ENCODE assay signal across 14 cellular contexts in the genomic region with DNA sequence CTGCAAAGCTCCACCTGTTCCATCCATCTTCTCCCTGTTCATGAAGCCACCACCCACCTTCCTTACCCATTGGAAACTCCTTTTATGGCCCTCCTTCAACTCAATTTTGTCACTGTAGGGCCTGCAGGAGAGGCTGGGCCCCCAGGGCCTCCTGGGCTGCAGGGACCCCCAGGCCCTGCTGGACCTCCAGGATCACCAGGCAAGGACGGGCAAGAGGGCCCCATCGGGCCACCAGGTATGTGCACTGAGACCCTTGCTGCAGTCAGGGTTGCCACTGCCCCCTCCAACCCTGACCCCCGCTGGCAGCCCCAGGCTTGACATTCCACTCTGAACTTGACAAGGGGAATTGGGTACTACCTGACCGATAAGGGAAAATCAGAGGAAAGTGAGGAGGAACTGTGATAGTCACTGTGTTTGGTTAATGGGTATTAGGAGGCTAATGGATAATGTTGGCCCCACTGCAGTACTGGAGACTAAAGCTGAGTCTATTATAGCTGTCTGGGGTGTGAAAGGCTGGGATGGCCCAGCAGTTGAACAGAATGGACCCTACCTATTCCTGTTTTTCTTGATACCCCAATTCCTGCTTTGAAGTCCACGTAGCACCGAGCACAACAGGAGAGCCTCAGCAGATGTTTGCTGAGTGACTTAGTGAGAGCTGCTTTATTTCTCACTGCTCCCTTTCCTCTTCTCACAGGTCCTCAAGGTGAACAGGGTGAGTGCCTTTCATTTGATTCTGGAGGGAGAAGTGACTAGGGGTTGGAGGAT. TPM values are rescaled to one million over a fixed set of nuclear protein-coding genes. Genes with fewer than 3 reads are reported as not detected.
DNase-seq lines count a peak whose midpoint lies in the region; ATAC-seq and TF ChIP-seq lines count a peak whose summit lies in the region.
"Had no signal": no experiment of that assay in that cellular context is flagged by ENCODE, and none has a peak within 500 bp of the region (broad histone marks: within the 10 kb centered on the region; RNA-seq: fewer than 3 reads in every experiment).

No MANE protein-coding gene starts in this region.

- no peak for ATAC-seq in CD4-positive, alpha-beta T cell (ENCODE audit: poor library complexity)
- ATAC-seq in GM18870 (IDR thresholded peaks at IDR 0.05; ENCODE audit: unreplicated experiment) = no peak
- ATAC-seq in GM19397 (IDR thresholded peaks at IDR 0.05; ENCODE audit: unreplicated experiment) = no peak
- ATAC-seq: PC-3 had no signal

- no peaks in the 10 kb centered on the region for H3K36me3 Mint-ChIP-seq in CD4-positive, alpha-beta T cell (ENCODE audit: low read depth)
- H3K36me3 Mint-ChIP-seq in brain (no peaks in the 10 kb centered on the region), neural progenitor cell (no peaks in the 10 kb centered on the region)

- peaks cover 34% of the 10 kb centered on the region for H3K4me1 Mint-ChIP-seq in CD4-positive, alpha-beta T cell (ENCODE audit: low read depth)
- peaks cover 65% of the 10 kb centered on the region for H3K4me1 Mint-ChIP-seq in brain
- H3K4me1 Mint-ChIP-seq in neural progenitor cell = peaks cover 35% of the 10 kb centered on the region

- no peaks in the 10 kb centered on the region for H3K27me3 Mint-ChIP-seq in CD4-positive, alpha-beta T cell
- H3K27me3 Mint-ChIP-seq in brain (peaks cover 3% of the 10 kb centered on the region), neural progenitor cell (ENCODE audit: insufficient read depth, low read depth) (peaks cover 6% of the 10 kb centered on the region)

- H3K4me2 ChIP-seq in KMS-11 = peak overlapping the region; percentile 68; the same call in 1 of the 2 replicates
- no peak overlapping the region for H3K4me2 ChIP-seq in neural progenitor cell

- CTCF ChIA-PET in CD4-positive, alpha-beta T cell (lab: Charles Lee) = interaction anchor here (1.5 kb wide), 1 partner anchor 33 kb away, joined by 4 read pairs; the partner anchor contains the start of gene AGBL5
- CTCF ChIA-PET in GM10248 (lab: Yijun Ruan, JAX) = interaction anchor here (0.9 to 9.6 kb wide), 12 partner anchors 12 to 238 kb away, joined by 3 to 105 read pairs (median 5); partner anchors contain the start of genes ABHD1, AGBL5, OST4 and TRIM54

- no peak for DNase-seq in CD4-positive, alpha-beta T cell
- DNase-seq in neural progenitor cell (ENCODE audit: low spot score) (no peak), GM10248 (ENCODE audit: extremely low spot score) (no peak)
- DNase-seq in activated naive CD4-positive, alpha-beta T cell treated with anti-CD3 and anti-CD28 coated beads, Interleukin-2, amount 50 U/mL, for 16 hours = no peak
- DNase-seq: NCI-H2081, NCI-H526, PC-3, WERI-Rb-1 had no signal

- no peaks in the 10 kb centered on the region for H3K27me3 ChIP-seq in CD4-positive, alpha-beta T cell (ENCODE audit: control insufficient read depth, insufficient read depth, low read length)
- H3K27me3 ChIP-seq in KMS-11 (ENCODE audit: insufficient read depth, low read depth) (no peaks in the 10 kb centered on the region), neural progenitor cell (peaks cover 19% of the 10 kb centered on the region)
- H3K27me3 ChIP-seq: BE2C, suprapubic skin had no signal

- intact Hi-C loops in CD4-positive, alpha-beta T cell (cut with DNase I, micrococcal nuclease) = loop anchor here in 1 of 2 experiments (5.0 kb wide), 2 partner anchors 122 to 288 kb away; partner anchors contain the start of genes EIF2B4 and SNX17

- H3F3A ChIP-seq in neural progenitor cell (ENCODE audit: low read depth) = peaks cover 23% of the 10 kb centered on the region

- peaks cover 18% of the 10 kb centered on the region for H3K4me1 ChIP-seq in KMS-11 (ENCODE audit: low read depth, poor library complexity, severe bottlenecking)
- H3K4me1 ChIP-seq in neural progenitor cell = peaks cover 15% of the 10 kb centered on the region

- H3K9ac ChIP-seq in KMS-11 (no peak overlapping the region), neural progenitor cell (no peak overlapping the region)

- H3K4me3 ChIP-seq in KMS-11 (IDR thresholded peaks at IDR 0.05; ENCODE audit: insufficient read depth, low read depth, low read length) = no peak overlapping the region
- no peak overlapping the region for H3K4me3 ChIP-seq in neural progenitor cell

- H4K20me1 ChIP-seq in KMS-11 (ENCODE audit: insufficient read depth) (no peaks in the 10 kb centered on the region), neural progenitor cell (ENCODE audit: low read depth) (no peaks in the 10 kb centered on the region)

- H3K4me3 Mint-ChIP-seq in CD4-positive, alpha-beta T cell = peak overlapping the region; percentile 91
- peak overlapping the region; percentile 39 to 94 (median 67) for H3K4me3 Mint-ChIP-seq in brain
- H3K4me3 Mint-ChIP-seq in neural progenitor cell = peak overlapping the region; percentile 55

- no peaks in the 10 kb centered on the region for H3K9me3 Mint-ChIP-seq in CD4-positive, alpha-beta T cell
- no peaks in the 10 kb centered on the region for H3K9me3 Mint-ChIP-seq in brain
- no peaks in the 10 kb centered on the region for H3K9me3 Mint-ChIP-seq in neural progenitor cell

- no peaks in the 10 kb centered on the region for H3K9me3 ChIP-seq in CD4-positive, alpha-beta T cell (ENCODE audit: control insufficient read depth, low read length)
- no peaks in the 10 kb centered on the region for H3K9me3 ChIP-seq in neural progenitor cell (ENCODE audit: low read depth)
- H3K9me3 ChIP-seq: BE2C, suprapubic skin had no signal

- H3K36me3 ChIP-seq in KMS-11 (ENCODE audit: insufficient read depth) (no peaks in the 10 kb centered on the region), neural progenitor cell (no peaks in the 10 kb centered on the region)
- H3K36me3 ChIP-seq: suprapubic skin, WERI-Rb-1 had no signal

- H3K27ac ChIP-seq in CD4-positive, alpha-beta T cell (ENCODE audit: low read depth, low read length) = no peak overlapping the region
- H3K27ac ChIP-seq in KMS-11 = no peak overlapping the region
- H3K27ac ChIP-seq in neural progenitor cell = no peak overlapping the region
- H3K27ac ChIP-seq: suprapubic skin, WERI-Rb-1 had no signal

- H3K79me2 ChIP-seq in KMS-11 (ENCODE audit: insufficient read depth, low read depth) (no peaks in the 10 kb centered on the region), neural progenitor cell (ENCODE audit: low read depth) (peaks cover 3% of the 10 kb centered on the region)

- POLR2A ChIA-PET in CD4-positive, alpha-beta T cell (lab: Charles Lee) = interaction anchor here (9.9 to 10.2 kb wide), 2 partner anchors 14 to 33 kb away, joined by 113 to 161 read pairs; partner anchors contain the start of genes AGBL5 and OST4
- POLR2A ChIA-PET in GM10248 (lab: Yijun Ruan, JAX) = no interaction called here

- H2AFZ ChIP-seq in KMS-11 (ENCODE audit: low read depth) = no peak overlapping the region
- H2AFZ ChIP-seq in neural progenitor cell (replicated peaks) = no peak overlapping the region

- TF ChIP-seq CTCF in CD4-positive, alpha-beta T cell (IDR thresholded peaks at IDR 0.05) = no peak
- TF ChIP-seq CTCF in KMS-11 (conservative IDR thresholded peaks at IDR 0.05; ENCODE audit: low read depth, low read length) (no peak), brain (conservative IDR thresholded peaks at IDR 0.05) (no peak), neural progenitor cell (IDR thresholded peaks at IDR 0.05) (no peak), GM10248 (IDR thresholded peaks at IDR 0.05; ENCODE audit: control extremely low read depth, extremely low read depth, low read depth, missing control alignments) (no peak)

- H3K27ac Mint-ChIP-seq in CD4-positive, alpha-beta T cell = peak overlapping the region; percentile 35
- peak overlapping the region in 4 of 5 experiments; percentile 36 to 74 (median 63) for H3K27ac Mint-ChIP-seq in brain
- H3K27ac Mint-ChIP-seq in neural progenitor cell = peak overlapping the region; percentile 66

RNA-seq across cellular contexts. Expression of gene KHK, which starts 2.1 kb away (rescaled TPM):
- 1 to 10 TPM; 4.7 TPM for total RNA-seq in CD4-positive, alpha-beta T cell
- 9.2 TPM for polyA plus RNA-seq in brain (ENCODE audit: insufficient read depth, low read depth, low replicate concordance)
- total RNA-seq in neural progenitor cell (ENCODE audit: low replicate concordance) = 3.3 and 5.0 TPM in 2 replicates

RNA-seq across cellular contexts. Expression of gene EMILIN1, which starts 6.1 kb away (rescaled TPM):
- total RNA-seq in CD4-positive, alpha-beta T cell = under 1 TPM; 0.14 to 0.25 TPM
- 6.2 TPM for polyA plus RNA-seq in brain (ENCODE audit: insufficient read depth, low read depth, low replicate concordance)
- total RNA-seq in neural progenitor cell (ENCODE audit: low replicate concordance) = 0.15 and 5.1 TPM in 2 replicates

RNA-seq across cellular contexts. Expression of gene OST4, which starts 13.0 kb away (rescaled TPM):
- total RNA-seq in CD4-positive, alpha-beta T cell = 100 to 1,000 TPM; 232 to 254 TPM
- polyA plus RNA-seq in brain (ENCODE audit: insufficient read depth, low read depth, low replicate concordance) = 361 TPM
- total RNA-seq in neural progenitor cell (ENCODE audit: low replicate concordance) = 84.6 and 256 TPM in 2 replicates

RNA-seq across cellular contexts. Expression of gene AGBL5, which starts 33.0 kb away (rescaled TPM):
- total RNA-seq in CD4-positive, alpha-beta T cell = 10 to 100 TPM; 10.8 to 11.6 TPM
- polyA plus RNA-seq in brain (ENCODE audit: insufficient read depth, low read depth, low replicate concordance) = 70.8 TPM
- 68.3 and 84.7 TPM in 2 replicates for total RNA-seq in neural progenitor cell (ENCODE audit: low replicate concordance)

RNA-seq across cellular contexts. Expression of gene CGREF1, which starts 34.4 kb away (rescaled TPM):
- not detected for total RNA-seq in CD4-positive, alpha-beta T cell
- polyA plus RNA-seq in brain (ENCODE audit: insufficient read depth, low read depth, low replicate concordance) = 8.4 TPM
- 2.1 and 3.0 TPM in 2 replicates for total RNA-seq in neural progenitor cell (ENCODE audit: low replicate concordance)
